In genomic region chr12:101235686-101236085, GRCh38 we compare ENCODE assay signal across 35 cellular contexts. TPM values are rescaled to one million over a fixed set of nuclear protein-coding genes. Genes with fewer than 3 reads are reported as not detected.
"Had no signal": no experiment of that assay in that cellular context is flagged by ENCODE, and none has a peak within 500 bp of the region (broad histone marks: within the 10 kb centered on the region; RNA-seq: fewer than 3 reads in every experiment).

No MANE protein-coding gene starts in this region.

- DNase-seq: activated B cell treated with CpG ODN at 0.5 μM for 24 hours; activated CD4-positive, alpha-beta memory T cell treated with anti-CD3 and anti-CD28 coated beads for 36 hours; activated CD4-positive, alpha-beta T cell treated with anti-CD3 and anti-CD28 coated beads for 4 hours; activated CD4-positive, alpha-beta T cell treated with anti-CD3 and anti-CD28 coated beads, Interleukin-2, amount 10 ng/mL, durations not matched to agents 24 days and 14 days; activated CD4-positive, alpha-beta T cell treated with anti-CD3 and anti-CD28 coated beads, Interleukin-2, amount 50 U/mL, for 1 hour; activated CD4-positive, alpha-beta T cell treated with anti-CD3 and anti-CD28 coated beads, Interleukin-2, amount 50 U/mL, for 4 hours; activated CD4-positive, CD25-positive, alpha-beta regulatory T cell treated with anti-CD3 and anti-CD28 coated beads, Interleukin-2, amount 50 U/mL, for 72 hours; activated CD8-positive, alpha-beta memory T cell treated with anti-CD3 and anti-CD28 coated beads, Interleukin-2, amount 50 U/mL, for 4 hours; activated CD8-positive, alpha-beta T cell treated with anti-CD3 and anti-CD28 coated beads for 36 hours; activated effector memory CD4-positive, alpha-beta T cell treated with anti-CD3 and anti-CD28 coated beads, Interleukin-2, amount 50 U/mL, for 16 hours; activated gamma-delta T cell treated with Interleukin-2 at 50 U/mL for 16 hours; activated naive CD4-positive, alpha-beta T cell; activated naive CD4-positive, alpha-beta T cell treated with anti-CD3 and anti-CD28 coated beads for 36 hours; activated naive CD4-positive, alpha-beta T cell treated with anti-CD3 and anti-CD28 coated beads, Interleukin-2, amount 50 U/mL, for 16 hours; activated naive CD8-positive, alpha-beta T cell treated with anti-CD3 and anti-CD28 coated beads for 36 hours; activated T-cell treated with anti-CD3 and anti-CD28 coated beads for 4 hours; activated T-cell treated with anti-CD3 and anti-CD28 coated beads, Interleukin-2, amount 50 U/mL, for 1 hour; activated T-cell treated with anti-CD3 and anti-CD28 coated beads, Interleukin-2, amount 50 U/mL, for 4 hours; activated T-cell treated with anti-CD3 and anti-CD28 coated beads, Interleukin-2, amount 50 U/mL, for 72 hours; adrenal gland; amniotic stem cell; aorta; body of pancreas; brain microvascular endothelial cell; central memory CD4-positive, alpha-beta T cell; T-helper 2 cell; T-helper 9 cell had no signal

- H3K4me3 Mint-ChIP-seq: activated B cell treated with CpG ODN at 0.5 μM for 24 hours; activated CD4-positive, alpha-beta memory T cell treated with anti-CD3 and anti-CD28 coated beads for 36 hours; activated CD4-positive, alpha-beta T cell treated with anti-CD3 and anti-CD28 coated beads, Interleukin-2, amount 10 ng/mL, durations not matched to agents 24 days and 14 days; activated CD8-positive, alpha-beta T cell treated with anti-CD3 and anti-CD28 coated beads for 36 hours; activated naive CD4-positive, alpha-beta T cell treated with anti-CD3 and anti-CD28 coated beads for 36 hours; activated naive CD8-positive, alpha-beta T cell treated with anti-CD3 and anti-CD28 coated beads for 36 hours; activated T-cell treated with anti-CD3 and anti-CD28 coated beads, Interleukin-2, amount 50 U/mL, for 4 hours; activated T-cell treated with anti-CD3 and anti-CD28 coated beads, Interleukin-2, amount 50 U/mL, for 72 hours; activated T-helper 1 cell treated with anti-CD3 and anti-CD28 coated beads, Interleukin-12 subunit alpha, Interleukin-12 subunit beta, Interleukin-2, Interleukin-4 antibody, amounts not matched to agents 30 ng/mL and 10 ng/mL and 1 ng/mL, durations not matched to agents 14 hours and 24 hours and 36 hours; activated T-helper 17 cell treated with anti-CD3 and anti-CD28 coated beads, Interleukin-2, amount 50 U/mL, for 72 hours; T-helper 2 cell treated with Interferon-gamma antibody and Interleukin-4, amounts not matched to agents 5 μg/mL and 100 μg/mL, for 36 hours had no signal

- H3K4me1 ChIP-seq: adrenal gland, body of pancreas, breast epithelium had no signal

- H3K9me3 Mint-ChIP-seq: activated CD4-positive, alpha-beta memory T cell treated with anti-CD3 and anti-CD28 coated beads for 36 hours; activated CD4-positive, alpha-beta T cell treated with anti-CD3 and anti-CD28 coated beads, Interleukin-2, amount 10 ng/mL, durations not matched to agents 24 days and 14 days; activated CD8-positive, alpha-beta T cell treated with anti-CD3 and anti-CD28 coated beads for 36 hours; activated T-cell treated with anti-CD3 and anti-CD28 coated beads, Interleukin-2, amount 50 U/mL, for 4 hours; activated T-helper 1 cell treated with anti-CD3 and anti-CD28 coated beads, Interleukin-12 subunit alpha, Interleukin-12 subunit beta, Interleukin-2, Interleukin-4 antibody, amounts not matched to agents 30 ng/mL and 10 ng/mL and 1 ng/mL, durations not matched to agents 14 hours and 24 hours and 36 hours; T-helper 2 cell treated with Interferon-gamma antibody and Interleukin-4, amounts not matched to agents 5 μg/mL and 100 μg/mL, for 36 hours had no signal

- H3K9me3 ChIP-seq: adrenal gland, body of pancreas had no signal

- H3K27ac Mint-ChIP-seq: activated B cell treated with CpG ODN at 0.5 μM for 24 hours; activated CD4-positive, alpha-beta memory T cell treated with anti-CD3 and anti-CD28 coated beads for 36 hours; activated CD4-positive, alpha-beta T cell treated with anti-CD3 and anti-CD28 coated beads, Interleukin-2, amount 10 ng/mL, durations not matched to agents 24 days and 14 days; activated CD8-positive, alpha-beta T cell treated with anti-CD3 and anti-CD28 coated beads for 36 hours; activated naive CD4-positive, alpha-beta T cell treated with anti-CD3 and anti-CD28 coated beads for 36 hours; activated naive CD4-positive, alpha-beta T cell treated with anti-CD3 and anti-CD28 coated beads, Interleukin-2, amount 50 U/mL, for 72 hours; activated naive CD8-positive, alpha-beta T cell treated with anti-CD3 and anti-CD28 coated beads for 36 hours; activated T-cell treated with anti-CD3 and anti-CD28 coated beads, Interleukin-2, amount 50 U/mL, for 72 hours; activated T-helper 1 cell treated with anti-CD3 and anti-CD28 coated beads, Interleukin-12 subunit alpha, Interleukin-12 subunit beta, Interleukin-2, Interleukin-4 antibody, amounts not matched to agents 30 ng/mL and 10 ng/mL and 1 ng/mL, durations not matched to agents 14 hours and 24 hours and 36 hours; activated T-helper 17 cell treated with anti-CD3 and anti-CD28 coated beads, Interleukin-2, amount 50 U/mL, for 72 hours; T-helper 2 cell treated with Interferon-gamma antibody and Interleukin-4, amounts not matched to agents 5 μg/mL and 100 μg/mL, for 36 hours had no signal

- H3K36me3 ChIP-seq: adrenal gland, brain microvascular endothelial cell, breast epithelium had no signal

- H3K36me3 Mint-ChIP-seq: activated CD4-positive, alpha-beta memory T cell treated with anti-CD3 and anti-CD28 coated beads for 36 hours; activated naive CD4-positive, alpha-beta T cell treated with anti-CD3 and anti-CD28 coated beads, Interleukin-2, amount 50 U/mL, for 72 hours; activated naive CD8-positive, alpha-beta T cell treated with anti-CD3 and anti-CD28 coated beads for 36 hours had no signal

- H3K27ac ChIP-seq: adrenal gland, body of pancreas, brain microvascular endothelial cell, breast epithelium had no signal

- H3K4me3 ChIP-seq: adrenal gland, body of pancreas, breast epithelium had no signal

- H3K27me3 ChIP-seq: adrenal gland, body of pancreas, brain microvascular endothelial cell, breast epithelium had no signal

- ATAC-seq: activated CD8-positive, alpha-beta T cell treated with anti-CD3 and anti-CD28 coated beads for 36 hours; activated naive CD4-positive, alpha-beta T cell treated with anti-CD3 and anti-CD28 coated beads, Interleukin-2, amount 50 U/mL, for 72 hours; activated T-cell treated with anti-CD3 and anti-CD28 coated beads, Interleukin-2, amount 50 U/mL, for 4 hours; activated T-cell treated with anti-CD3 and anti-CD28 coated beads, Interleukin-2, amount 50 U/mL, for 72 hours; activated T-helper 17 cell treated with anti-CD3 and anti-CD28 coated beads, Interleukin-2, amount 50 U/mL, for 72 hours; body of pancreas had no signal

- H3K4me1 Mint-ChIP-seq: activated B cell treated with CpG ODN at 0.5 μM for 24 hours; activated CD4-positive, alpha-beta T cell treated with anti-CD3 and anti-CD28 coated beads, Interleukin-2, amount 10 ng/mL, durations not matched to agents 24 days and 14 days; activated naive CD8-positive, alpha-beta T cell treated with anti-CD3 and anti-CD28 coated beads for 36 hours; activated T-helper 17 cell treated with anti-CD3 and anti-CD28 coated beads, Interleukin-2, amount 50 U/mL, for 72 hours had no signal

RNA-seq across cellular contexts. Expression of gene SLC5A8, which starts 25.6 kb away (rescaled TPM):
- total RNA-seq: activated B cell treated with CpG ODN at 0.5 μM for 24 hours; activated CD4-positive, alpha-beta memory T cell treated with anti-CD3 and anti-CD28 coated beads for 36 hours; activated CD4-positive, alpha-beta T cell treated with anti-CD3 and anti-CD28 coated beads, Interleukin-2, amount 10 ng/mL, durations not matched to agents 24 days and 14 days; activated CD8-positive, alpha-beta memory T cell treated with anti-CD3 and anti-CD28 coated beads for 36 hours; activated CD8-positive, alpha-beta T cell treated with anti-CD3 and anti-CD28 coated beads for 36 hours; activated naive CD4-positive, alpha-beta T cell treated with anti-CD3 and anti-CD28 coated beads for 36 hours; activated naive CD4-positive, alpha-beta T cell treated with anti-CD3 and anti-CD28 coated beads, Interleukin-2, amount 50 U/mL, for 72 hours; activated naive CD8-positive, alpha-beta T cell treated with anti-CD3 and anti-CD28 coated beads for 36 hours; activated T-cell treated with anti-CD3 and anti-CD28 coated beads, Interleukin-2, amount 50 U/mL, for 4 hours; activated T-cell treated with anti-CD3 and anti-CD28 coated beads, Interleukin-2, amount 50 U/mL, for 72 hours; activated T-helper 1 cell treated with anti-CD3 and anti-CD28 coated beads, Interleukin-12 subunit alpha, Interleukin-12 subunit beta, Interleukin-2, Interleukin-4 antibody, amounts not matched to agents 30 ng/mL and 10 ng/mL and 1 ng/mL, durations not matched to agents 14 hours and 24 hours and 36 hours; activated T-helper 17 cell treated with anti-CD3 and anti-CD28 coated beads, Interleukin-2, amount 50 U/mL, for 72 hours; aorta; astrocyte; body of pancreas; cardiac septum had no signal
- polyA plus RNA-seq: aorta had no signal
